12 cellular contexts compared by ENCODE assay signal in genomic region chr12:69324797-69325466, GRCh38. TPM values are rescaled to one million over a fixed set of nuclear protein-coding genes. Genes with fewer than 3 reads are reported as not detected.
DNase-seq lines count a peak whose midpoint lies in the region; ATAC-seq, FAIRE-seq and TF ChIP-seq lines count a peak whose summit lies in the region.
"Had no signal": no experiment of that assay in that cellular context is flagged by ENCODE, and none has a peak within 500 bp of the region (broad histone marks: within the 10 kb centered on the region; RNA-seq: fewer than 3 reads in every experiment).

No MANE protein-coding gene starts in this region.

- no peaks in the 10 kb centered on the region for H3K36me3 ChIP-seq in MM.1S (replicated peaks; ENCODE audit: insufficient read depth, low read length)

- H3K4me3 Mint-ChIP-seq in stimulated activated memory B cell treated with anti-CD40 and anti-IgM and Interleukin-4, amounts not matched to agents 10 μg/mL and 1 μg/mL and 100 μg/mL, for 72 hours: no peak overlapping the region

- H3K4me1 Mint-ChIP-seq in stimulated activated memory B cell treated with anti-CD40 and anti-IgM and Interleukin-4, amounts not matched to agents 10 μg/mL and 1 μg/mL and 100 μg/mL, for 72 hours: peaks cover 29% of the 10 kb centered on the region

- no peak overlapping the region for H2AFZ ChIP-seq in MM.1S (ENCODE audit: low read length)

- no peaks in the 10 kb centered on the region for H3K79me2 ChIP-seq in MM.1S (ENCODE audit: low read length)

- H3K4me2 ChIP-seq in MM.1S (ENCODE audit: low read depth, low read length): no peak overlapping the region

- no peak for TF ChIP-seq CTCF in MM.1S (IDR thresholded peaks at IDR 0.05; ENCODE audit: low read length)

- H3K4me1 ChIP-seq in MM.1S (ENCODE audit: low read length): peaks cover 11% of the 10 kb centered on the region; the same call in 1 of the 2 replicates

- no peaks in the 10 kb centered on the region for H3K9me2 ChIP-seq in MM.1S (replicated peaks; ENCODE audit: insufficient read depth, low read length)

- H3K27ac Mint-ChIP-seq in stimulated activated memory B cell treated with anti-CD40 and anti-IgM and Interleukin-4, amounts not matched to agents 10 μg/mL and 1 μg/mL and 100 μg/mL, for 72 hours: no peak overlapping the region

- peaks cover 33% of the 10 kb centered on the region for H3K27me3 Mint-ChIP-seq in stimulated activated memory B cell treated with anti-CD40 and anti-IgM and Interleukin-4, amounts not matched to agents 10 μg/mL and 1 μg/mL and 100 μg/mL, for 72 hours

- H3K4me3 ChIP-seq in MM.1S (ENCODE audit: low read length): no peak overlapping the region

- no peak for TF ChIP-seq POLR2A in GM12892 (IDR thresholded peaks at IDR 0.05; ENCODE audit: low read depth, low read length)

- no peaks in the 10 kb centered on the region for H3K27me3 ChIP-seq in MM.1S (replicated peaks; ENCODE audit: insufficient read depth, low read length)

- H3K9ac ChIP-seq in MM.1S (ENCODE audit: low read length): no peak overlapping the region

- peak; percentile 99 for ATAC-seq in HG02870 (IDR thresholded peaks at IDR 0.05; ENCODE audit: unreplicated experiment)
- ATAC-seq in stimulated activated memory B cell treated with anti-CD40 and anti-IgM and Interleukin-4, amounts not matched to agents 10 μg/mL and 1 μg/mL and 100 μg/mL, for 72 hours: peak; percentile 91

- H4K20me1 ChIP-seq in MM.1S (ENCODE audit: insufficient read depth, low read length): no peaks in the 10 kb centered on the region

- H3F3A ChIP-seq in MM.1S (ENCODE audit: insufficient read depth, low read length): no peaks in the 10 kb centered on the region

- no peaks in the 10 kb centered on the region for H3K9me3 Mint-ChIP-seq in stimulated activated memory B cell treated with anti-CD40 and anti-IgM and Interleukin-4, amounts not matched to agents 10 μg/mL and 1 μg/mL and 100 μg/mL, for 72 hours

- H3K36me3 Mint-ChIP-seq in stimulated activated memory B cell treated with anti-CD40 and anti-IgM and Interleukin-4, amounts not matched to agents 10 μg/mL and 1 μg/mL and 100 μg/mL, for 72 hours: peaks cover 7% of the 10 kb centered on the region

- FAIRE-seq in GM12892 (lab: Jason Lieb, UNC): no peak

- no peak overlapping the region for H3K27ac ChIP-seq in MM.1S (ENCODE audit: low read length)
- H3K27ac ChIP-seq: 22Rv1 had no signal

- DNase-seq in DMS53 (lab: John Stamatoyannopoulos, UW) (peak; percentile 11), DMS53 treated with DMSO at 0.1 percent for 48 hours (lab: John Stamatoyannopoulos, UW; ENCODE audit: unreplicated experiment) (no peak), MM.1S (peak; percentile 18), NCI-H2029 (lab: John Stamatoyannopoulos, UW) (no peak), nucleus accumbens (lab: John Stamatoyannopoulos, UW) (no peak), GM12892 (ENCODE audit: insufficient read length) (no peak)
- DNase-seq: effector CD8-positive, alpha-beta T cell; Karpas-422; SHP77 treated with DMSO at 0.1 percent for 48 hours had no signal

- H3K9me3 ChIP-seq in MM.1S (replicated peaks; ENCODE audit: insufficient read depth, low read length): no peaks in the 10 kb centered on the region

RNA-seq across cellular contexts. Expression of gene LYZ, which starts 23.2 kb away (rescaled TPM):
- polyA plus RNA-seq in GM12892 (2012; ENCODE audit: missing spikeins): not detected

RNA-seq across cellular contexts. Expression of gene YEATS4, which starts 34.6 kb away (rescaled TPM):
- 35.0 TPM for polyA plus RNA-seq in GM12892 (2012; ENCODE audit: missing spikeins)

Comparison
In these comparisons a context has a peak if more than half of its experiments do, and no peak if none do; other contexts are left out.
1. DNase-seq: peak in DMS53 (single experiment) and MM.1S (single experiment); none in DMS53 treated with DMSO at 0.1 percent for 48 hours (single experiment), NCI-H2029 (single experiment), nucleus accumbens (0 of 56) and GM12892 (single experiment).